Comparison of ENCODE assay signal across 10 cellular contexts in the genomic region with DNA sequence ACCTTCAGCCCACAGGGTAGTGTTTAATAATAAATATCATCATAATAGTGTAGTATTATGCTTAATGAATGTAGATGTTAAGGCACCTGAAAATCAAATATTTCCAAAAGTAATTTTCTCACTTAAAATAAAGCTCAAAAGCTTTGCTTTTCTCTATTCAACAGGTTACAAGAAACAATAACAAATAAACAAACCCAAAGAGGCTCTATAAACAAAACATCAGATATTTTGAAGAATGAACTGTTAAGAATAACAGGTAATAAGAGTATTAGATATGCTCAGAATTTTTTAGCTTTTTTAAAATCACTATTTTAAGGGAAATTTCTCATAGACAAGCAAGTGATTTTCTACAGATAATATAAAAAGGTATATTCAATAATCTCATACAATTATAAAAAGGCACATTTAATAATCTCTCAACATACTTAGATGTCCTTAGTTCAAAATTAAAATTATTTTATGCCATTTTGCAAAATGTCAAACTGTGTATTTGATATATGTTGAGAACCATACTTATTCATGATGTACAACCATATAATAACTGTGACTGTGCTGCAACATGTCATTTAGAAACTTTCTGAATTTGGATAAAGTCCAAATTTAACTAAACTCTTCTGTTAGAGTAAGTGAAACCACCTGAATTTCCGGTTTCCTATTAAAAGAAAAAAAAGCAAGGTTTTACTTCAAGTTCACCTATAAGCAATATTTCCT. TPM values are rescaled to one million over a fixed set of nuclear protein-coding genes. Genes with fewer than 3 reads are reported as not detected.
DNase-seq lines count a peak whose midpoint lies in the region; ATAC-seq and TF ChIP-seq lines count a peak whose summit lies in the region.
"Had no signal": no experiment of that assay in that cellular context is flagged by ENCODE, and none has a peak within 500 bp of the region (broad histone marks: within the 10 kb centered on the region; RNA-seq: fewer than 3 reads in every experiment).

No MANE protein-coding gene starts in this region.

- H3K9me3 ChIP-seq in MM.1S (replicated peaks; ENCODE audit: insufficient read depth, low read length) (no peaks in the 10 kb centered on the region), vagina (no peaks in the 10 kb centered on the region)

- H3K27ac ChIP-seq in MM.1S (ENCODE audit: low read length) (peak overlapping the region; percentile 6; the same call in 1 of the 2 replicates), substantia nigra (ENCODE audit: low read depth, low read length, poor library complexity, severe bottlenecking) (no peak overlapping the region), vagina (no peak overlapping the region)

- peak; percentile 73 for DNase-seq in MM.1S
- DNase-seq in substantia nigra (lab: John Stamatoyannopoulos, UW): no peak
- DNase-seq in middle frontal gyrus (ENCODE audit: extremely low spot score, low spot score): no peak
- no peak for DNase-seq in vagina (ENCODE audit: extremely low spot score in 2 of 2)
- no peak for DNase-seq in left cardiac atrium
- DNase-seq: midbrain, NCI-H82 had no signal

- TF ChIP-seq POLR2A in vagina (IDR thresholded peaks at IDR 0.05): no peak

- H3F3A ChIP-seq in MM.1S (ENCODE audit: insufficient read depth, low read length): peaks cover 10% of the 10 kb centered on the region; the same call in 1 of the 2 replicates

- H3K9ac ChIP-seq in MM.1S (ENCODE audit: low read length): no peak overlapping the region

- ATAC-seq in GM18499 (IDR thresholded peaks at IDR 0.05; ENCODE audit: insufficient read depth, unreplicated experiment) (peak; percentile 89), GM19463 (IDR thresholded peaks at IDR 0.05; ENCODE audit: unreplicated experiment) (peak; percentile 72), HG02943 (IDR thresholded peaks at IDR 0.05; ENCODE audit: low read depth, unreplicated experiment) (peak; percentile 62), left cardiac atrium (no peak)

- H3K36me3 ChIP-seq in MM.1S (replicated peaks; ENCODE audit: insufficient read depth, low read length): peaks cover 2% of the 10 kb centered on the region
- peaks cover 0 to 9% of the 10 kb centered on the region in 2 donors for H3K36me3 ChIP-seq in vagina

- no peaks in the 10 kb centered on the region for H3K27me3 ChIP-seq in MM.1S (replicated peaks; ENCODE audit: insufficient read depth, low read length)
- H3K27me3 ChIP-seq in vagina: no peaks in the 10 kb centered on the region

- intact Hi-C loops in vagina (cut with DNase I): no loop called here
- intact Hi-C loops in left cardiac atrium (cut with DNase I): no loop called here

- H2AFZ ChIP-seq in MM.1S (ENCODE audit: low read length): no peak overlapping the region

- H3K4me1 ChIP-seq in MM.1S (ENCODE audit: low read length) (peaks cover 35% of the 10 kb centered on the region), vagina (no peaks in the 10 kb centered on the region)

- H3K9me2 ChIP-seq in MM.1S (replicated peaks; ENCODE audit: insufficient read depth, low read length): no peaks in the 10 kb centered on the region

- no peak for TF ChIP-seq CTCF in MM.1S (IDR thresholded peaks at IDR 0.05; ENCODE audit: low read length)
- TF ChIP-seq CTCF in vagina (IDR thresholded peaks at IDR 0.05): no peak

- peaks cover 75% of the 10 kb centered on the region for H3K79me2 ChIP-seq in MM.1S (ENCODE audit: low read length)

- H4K20me1 ChIP-seq in MM.1S (ENCODE audit: insufficient read depth, low read length): no peaks in the 10 kb centered on the region

- H3K4me2 ChIP-seq in MM.1S (ENCODE audit: low read depth, low read length): peak overlapping the region; percentile 28; the same call in 1 of the 2 replicates

- H3K4me3 ChIP-seq in MM.1S (ENCODE audit: low read length) (no peak overlapping the region; the same call in 1 of the 2 replicates), vagina (no peak overlapping the region)

RNA-seq across cellular contexts. Expression of a gene that starts 35.8 kb away (rescaled TPM):
- total RNA-seq in vagina: 32.9 TPM
- total RNA-seq in left cardiac atrium: 10 to 100 TPM; 14.6 to 17.1 TPM

Comparison
In these comparisons a context has a peak if more than half of its experiments do, and no peak if none do; other contexts are left out.
1. ATAC-seq: peak in GM18499 (single experiment), GM19463 (single experiment) and HG02943 (single experiment); none in left cardiac atrium (0 of 2).